ENCODE assay signal across 8 cellular contexts in the genomic region with DNA sequence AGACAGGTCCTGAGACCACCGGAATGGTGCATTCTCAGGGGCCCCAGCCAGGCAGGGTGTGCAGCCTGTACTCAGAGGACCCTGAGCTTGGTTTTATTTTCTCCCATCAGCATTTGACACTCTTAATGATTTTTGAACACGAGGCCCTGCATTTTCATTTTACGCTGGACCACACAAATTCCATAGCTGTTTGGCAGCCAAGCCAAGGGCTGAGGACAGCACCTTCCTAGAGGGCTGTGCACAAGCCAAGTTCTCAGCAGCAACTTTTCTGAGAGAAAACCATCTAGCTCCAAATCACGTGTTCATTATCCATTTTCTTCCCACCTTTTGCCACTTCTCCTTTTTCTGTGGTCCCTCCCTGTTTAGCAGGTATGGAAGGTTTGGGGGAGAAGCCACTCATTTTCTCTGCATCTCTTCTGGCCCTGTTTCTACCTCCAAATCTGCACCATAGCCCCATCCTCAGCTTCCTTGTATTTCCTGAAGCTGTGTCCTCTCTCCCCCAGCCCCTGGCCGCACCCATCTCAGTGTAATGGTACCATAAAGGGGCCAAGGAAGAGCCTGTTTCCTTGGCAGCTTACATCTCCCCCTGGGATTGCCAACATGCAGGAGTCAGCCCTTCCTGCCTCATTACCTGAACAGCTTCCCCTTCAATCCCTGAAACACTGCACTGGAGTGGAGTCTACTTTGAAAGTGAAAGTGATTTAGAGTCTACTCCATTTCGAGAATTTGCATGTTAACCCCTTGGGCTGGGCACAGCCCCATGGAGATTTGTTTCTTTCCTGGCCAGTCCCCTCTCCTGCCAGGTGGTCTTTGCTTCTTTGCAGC.
DNase-seq lines count a peak whose midpoint lies in the region; ATAC-seq and TF ChIP-seq lines count a peak whose summit lies in the region.

No MANE protein-coding gene starts in this region.

- TF ChIP-seq CTCF in MCF 10A (IDR thresholded peaks at IDR 0.05; ENCODE audit: unreplicated experiment) = no peak
- TF ChIP-seq CTCF in mammary epithelial cell (conservative IDR thresholded peaks at IDR 0.05 in 1 of 2, IDR thresholded peaks at IDR 0.05 in 1 of 2; ENCODE audit: extremely low read depth in 1 of 2, insufficient read depth in 1 of 2, low read depth in 1 of 2, low read length in 2 of 2) = no peak
- no peak for TF ChIP-seq CTCF in epithelial cell of proximal tubule (conservative IDR thresholded peaks at IDR 0.05; ENCODE audit: low read depth, low read length)
- TF ChIP-seq CTCF in thoracic aorta (IDR thresholded peaks at IDR 0.05) = no peak

- H3K9me3 ChIP-seq in mammary epithelial cell (replicated peaks; ENCODE audit: insufficient read depth, low read length) (no peaks in the 10 kb centered on the region), thoracic aorta (no peaks in the 10 kb centered on the region)

- no peak overlapping the region for H3K4me3 Mint-ChIP-seq in MCF 10A (ENCODE audit: unreplicated experiment)

- H2AFZ ChIP-seq in mammary epithelial cell (ENCODE audit: low read depth, low read length) = no peak overlapping the region

- no peaks in the 10 kb centered on the region for H3K27me3 Mint-ChIP-seq in MCF 10A (ENCODE audit: insufficient read depth, unreplicated experiment)

- POLR2A ChIA-PET in MCF 10A (lab: Yijun Ruan, JAX) = interaction anchor here (1.1 kb wide), 1 partner anchor 49 kb away, joined by 3 read pairs; no protein-coding TSS in a partner anchor

- H3K4me1 Mint-ChIP-seq in MCF 10A (ENCODE audit: insufficient read depth, unreplicated experiment) = peaks cover 27% of the 10 kb centered on the region

- BruUV-seq in MCF 10A (replicated peaks; lab: Mats Ljungman, UMichigan) = no TSS peak
- no TSS peak for BruUV-seq in mammary epithelial cell (replicated peaks; lab: Mats Ljungman, UMichigan)

- H3K36me3 Mint-ChIP-seq in MCF 10A (ENCODE audit: insufficient read depth, unreplicated experiment) = peaks cover 18% of the 10 kb centered on the region

- H3K9ac ChIP-seq in mammary epithelial cell (ENCODE audit: insufficient read depth, low read length) = no peak overlapping the region

- DNase-seq in MCF 10A (ENCODE audit: unreplicated experiment) (no peak), mammary epithelial cell (no peak), KBM-7 (peak; percentile 21), epithelial cell of proximal tubule (ENCODE audit: low read depth) (no peak), thoracic aorta (ENCODE audit: low spot score) (no peak), middle frontal gyrus (ENCODE audit: extremely low spot score, low spot score) (no peak), GM03348 (ENCODE audit: low spot score) (no peak), AG08396 (ENCODE audit: low spot score) (no peak)

- H3K4me1 ChIP-seq in mammary epithelial cell (ENCODE audit: insufficient read depth, low read length) = peaks cover 16% of the 10 kb centered on the region
- peaks cover 15 to 60% of the 10 kb centered on the region in 2 donors for H3K4me1 ChIP-seq in thoracic aorta (ENCODE audit: control insufficient read depth in 1 of 2, low read depth in 2 of 2)

- peak overlapping the region; percentile 35 for H3K27ac Mint-ChIP-seq in MCF 10A (ENCODE audit: low read depth, unreplicated experiment)

- dilution Hi-C loops in mammary epithelial cell (cut with HindIII; ENCODE audit: low sequenced_read_pairs) = no loop called here

- H3K9me3 Mint-ChIP-seq in MCF 10A (ENCODE audit: unreplicated experiment) = no peaks in the 10 kb centered on the region

- WGBS in mammary epithelial cell (ENCODE audit: low coverage, missing lambda C conversion rate) = 73% methylated on average over 6 of the region's 6 CpGs

- in situ Hi-C loops in mammary epithelial cell (cut with MboI; ENCODE audit: low sequenced_read_pairs in 2 of 2) (no loop called here), KBM-7 (cut with MboI; ENCODE audit: low pct_unique_long_range_greater_than_20kb, low sequenced_read_pairs) (no loop called here)

- no peak overlapping the region for H3K4me3 ChIP-seq in mammary epithelial cell (replicated peaks in 1 of 3; ENCODE audit: insufficient read depth in 1 of 3, low read depth in 2 of 3, low read length in 3 of 3)
- peak overlapping the region; percentile 25 for H3K4me3 ChIP-seq in epithelial cell of proximal tubule (ENCODE audit: low read depth, low read length)
- peak overlapping the region; percentile 40 for H3K4me3 ChIP-seq in thoracic aorta

- no peaks in the 10 kb centered on the region for H3K79me2 ChIP-seq in mammary epithelial cell (ENCODE audit: insufficient read depth, low read length)

- H3K36me3 ChIP-seq in mammary epithelial cell (ENCODE audit: insufficient read depth, low read length) (peaks cover 4% of the 10 kb centered on the region), thoracic aorta (no peaks in the 10 kb centered on the region)

- H3K4me2 ChIP-seq in mammary epithelial cell (ENCODE audit: insufficient read depth, low read depth, low read length) = no peak overlapping the region

- ATAC-seq in thoracic aorta (ENCODE audit: insufficient number of reproducible peaks, low FRiP score, low read depth) = no peak

- intact Hi-C loops in MCF 10A (cut with micrococcal nuclease) = no loop called here
- intact Hi-C loops in mammary epithelial cell (cut with micrococcal nuclease) = no loop called here

- H3K27ac ChIP-seq in mammary epithelial cell (ENCODE audit: insufficient read depth, low read depth, low read length) (no peak overlapping the region), thoracic aorta (no peak overlapping the region)

- H4K20me1 ChIP-seq in mammary epithelial cell (ENCODE audit: insufficient read depth, low read length) = no peaks in the 10 kb centered on the region

- CTCF ChIA-PET in MCF 10A (lab: Yijun Ruan, JAX) (interaction anchor here (0.7 to 3.4 kb wide), 2 partner anchors 16 to 29 kb away, joined by 3 to 12 read pairs; no protein-coding TSS in a partner anchor), mammary epithelial cell (lab: Charles Lee; ENCODE audit: low non-redundant PET) (no interaction called here)

- H3K27me3 ChIP-seq in mammary epithelial cell (ENCODE audit: insufficient read depth, low read length) (no peaks in the 10 kb centered on the region), thoracic aorta (replicated peaks; ENCODE audit: insufficient read depth) (no peaks in the 10 kb centered on the region)

Comparison
In these comparisons a context has a peak if more than half of its experiments do, and no peak if none do; other contexts are left out.
1. H3K4me3 ChIP-seq: peak in epithelial cell of proximal tubule (single experiment) and thoracic aorta (single experiment); none in mammary epithelial cell (0 of 3).